ENCODE assay signal across 9 cellular contexts in genomic region chr2:231489990-231490389, GRCh38. TPM values are rescaled to one million over a fixed set of nuclear protein-coding genes. Genes with fewer than 3 reads are reported as not detected.
DNase-seq lines count a peak whose midpoint lies in the region; ATAC-seq, FAIRE-seq and TF ChIP-seq lines count a peak whose summit lies in the region.
"Had no signal": no experiment of that assay in that cellular context is flagged by ENCODE, and none has a peak within 500 bp of the region (broad histone marks: within the 10 kb centered on the region; RNA-seq: fewer than 3 reads in every experiment).

No MANE protein-coding gene starts in this region.

- H3K4me3 ChIP-seq in SK-N-SH (ENCODE audit: low read depth in 2 of 2, low read length in 1 of 2) (no peak overlapping the region), KMS-11 (IDR thresholded peaks at IDR 0.05; ENCODE audit: insufficient read depth, low read depth, low read length) (no peak overlapping the region), K562 (no peak overlapping the region)

- no peaks in the 10 kb centered on the region for H3K36me3 ChIP-seq in SK-N-SH (replicated peaks in 1 of 2; ENCODE audit: control insufficient read depth in 1 of 2, insufficient read depth in 2 of 2, low read length in 1 of 2)
- H3K36me3 ChIP-seq in KMS-11 (ENCODE audit: insufficient read depth), result no peaks in the 10 kb centered on the region
- H3K36me3 ChIP-seq in K562 (ENCODE audit: control insufficient read depth, insufficient read depth, low read length), result no peaks in the 10 kb centered on the region

- H3F3A ChIP-seq in SK-N-SH (replicated peaks; ENCODE audit: insufficient read depth), result no peaks in the 10 kb centered on the region

- H2AFZ ChIP-seq in SK-N-SH (ENCODE audit: low read depth) (no peak overlapping the region), KMS-11 (ENCODE audit: low read depth) (no peak overlapping the region), K562 (ENCODE audit: low read depth, low read length) (no peak overlapping the region)

- H3K27ac ChIP-seq in SK-N-SH (ENCODE audit: low read depth in 2 of 2, low read length in 1 of 2) (no peak overlapping the region), KMS-11 (no peak overlapping the region), K562 (ENCODE audit: extremely low read depth, low read depth, low read length) (no peak overlapping the region)

- TF ChIP-seq RAD21 in SK-N-SH (IDR thresholded peaks at IDR 0.05; ENCODE audit: low read length) (no peak), K562 (CRISPR knock-in tag; conservative IDR thresholded peaks at IDR 0.05 in 1 of 2, IDR thresholded peaks at IDR 0.05 in 1 of 2) (peak in 1 of 2 experiments; percentile 53; a peak in 2 of 4 replicates)

- TF ChIP-seq CTCF in SK-N-SH (IDR thresholded peaks at IDR 0.05) (peak; percentile 27; the same call in 1 of the 2 replicates), KMS-11 (conservative IDR thresholded peaks at IDR 0.05; ENCODE audit: low read depth, low read length) (0 out of 2 replicates have a peak, but pooled peaks have one; percentile 25), K562 (IDR thresholded peaks at IDR 0.05 in 2 of 3, conservative IDR thresholded peaks at IDR 0.05 in 1 of 3; ENCODE audit: insufficient read depth in 2 of 3, low read depth in 1 of 3, low read length in 3 of 3) (peak; percentile 45 to 48 (median 46); a peak in 4 of 6 replicates)

- TF ChIP-seq EP300 in SK-N-SH (IDR thresholded peaks at IDR 0.05; ENCODE audit: borderline replicate concordance in 1 of 2, low read depth in 1 of 2, low read length in 1 of 2) (no peak), K562 (IDR thresholded peaks at IDR 0.05; ENCODE audit: low read length) (no peak)

- no peaks in the 10 kb centered on the region for H3K9me1 ChIP-seq in K562 (ENCODE audit: control insufficient read depth, insufficient read depth, low read length)

- no peak for FAIRE-seq in K562 (lab: Jason Lieb, UNC)

- in situ Hi-C loops in K562 (cut with MboI), result no loop called here

- whole genome bisulfite sequencing in SK-N-SH (ENCODE audit: low lambda C conversion rate), result 90% methylated on average over 14 of the region's 14 CpGs
- 46% methylated on average over 11 of the region's 14 CpGs for WGBS in K562 (ENCODE audit: insufficient coverage, low coverage, missing lambda C conversion rate)

- no peaks in the 10 kb centered on the region for H4K20me1 ChIP-seq in SK-N-SH (ENCODE audit: insufficient read depth)
- H4K20me1 ChIP-seq in KMS-11 (ENCODE audit: insufficient read depth), result no peaks in the 10 kb centered on the region
- no peaks in the 10 kb centered on the region for H4K20me1 ChIP-seq in K562 (replicated peaks; ENCODE audit: control insufficient read depth, insufficient read depth, low read length)

- DNase-seq in SK-N-SH (no peak), K562 (ENCODE audit: extremely low read depth in 1 of 4, low spot score in 3 of 4) (peak in 1 of 4 experiments; percentile 22), posterior cingulate gyrus (peak in 6 of 10 donors; percentile 26 to 90 (median 58)), NK-92 (lab: John Stamatoyannopoulos, UW; ENCODE audit: unreplicated experiment) (no peak), LoVo (ENCODE audit: low spot score) (no peak)

- no peaks in the 10 kb centered on the region for H3K9me2 ChIP-seq in SK-N-SH

- no peaks in the 10 kb centered on the region for H3K4me1 ChIP-seq in SK-N-SH (ENCODE audit: control insufficient read depth in 1 of 2, insufficient read depth in 2 of 2, low read depth in 1 of 2, low read length in 1 of 2)
- peaks cover 8% of the 10 kb centered on the region for H3K4me1 ChIP-seq in KMS-11 (ENCODE audit: low read depth, poor library complexity, severe bottlenecking)
- no peaks in the 10 kb centered on the region for H3K4me1 ChIP-seq in K562 (replicated peaks in 1 of 2; ENCODE audit: control insufficient read depth in 2 of 2, insufficient read depth in 2 of 2, low read length in 2 of 2)

- H3K9me3 ChIP-seq in SK-N-SH (no peaks in the 10 kb centered on the region), K562 (replicated peaks; ENCODE audit: control insufficient read depth, insufficient read depth, low read depth, low read length) (no peaks in the 10 kb centered on the region)

- POLR2A ChIA-PET in SK-N-SH (lab: Yijun Ruan, JAX) (no interaction called here), K562 (lab: Yijun Ruan, JAX) (interaction anchor here (0.6 kb wide), 1 partner anchor 250 kb away, joined by 3 read pairs; no protein-coding TSS in a partner anchor)

- BruUV-seq in K562 (replicated peaks; lab: Mats Ljungman, UMichigan), result no TSS peak

- intact Hi-C loops in K562 (cut with micrococcal nuclease), result loop anchor here (2.0 kb wide), 1 partner anchor 263 kb away; no protein-coding TSS in a partner anchor
- intact Hi-C loops in posterior cingulate gyrus (cut with DNase I), result no loop called here

- CTCF ChIA-PET in SK-N-SH (lab: Yijun Ruan, JAX), result interaction anchor here (1.4 to 2.2 kb wide), 3 partner anchors 8 to 68 kb away, joined by 3 to 8 read pairs (median 6); no protein-coding TSS in a partner anchor
- CTCF ChIA-PET in K562 (lab: Yijun Ruan, JAX; ENCODE audit: low intra/inter-chr PET ratio), result no interaction called here

- H3K79me2 ChIP-seq in SK-N-SH (ENCODE audit: insufficient read depth) (no peaks in the 10 kb centered on the region), KMS-11 (ENCODE audit: insufficient read depth, low read depth) (no peaks in the 10 kb centered on the region), K562 (ENCODE audit: control insufficient read depth, insufficient read depth, low read length) (no peaks in the 10 kb centered on the region)

- ATAC-seq in SK-N-SH treated with all-trans-retinoic acid at 6 μM for 48 hours (no peak), K562 (peak; percentile 61; the same call in 2 of the 3 replicates)
- no peak for ATAC-seq in activated CD4-positive, CD25-positive, alpha-beta regulatory T cell treated with anti-CD3 and anti-CD28 coated beads, Interleukin-2, amount 50 U/mL, for 24 hours
- ATAC-seq: sciatic nerve had no signal

- H3K4me2 ChIP-seq in SK-N-SH, result no peak overlapping the region
- H3K4me2 ChIP-seq in KMS-11, result no peak overlapping the region
- H3K4me2 ChIP-seq in K562 (ENCODE audit: insufficient read depth, low read length), result no peak overlapping the region

- TF ChIP-seq POLR2A in K562 (conservative IDR thresholded peaks at IDR 0.05), result no peak

- H3K9ac ChIP-seq in SK-N-SH (no peak overlapping the region), KMS-11 (no peak overlapping the region), K562 (ENCODE audit: insufficient read depth in 1 of 2, low read depth in 2 of 2, low read length in 2 of 2) (no peak overlapping the region)

- H3K27me3 ChIP-seq in SK-N-SH (ENCODE audit: insufficient read depth), result no peaks in the 10 kb centered on the region
- no peaks in the 10 kb centered on the region for H3K27me3 ChIP-seq in KMS-11 (ENCODE audit: insufficient read depth, low read depth)
- H3K27me3 ChIP-seq in K562 (ENCODE audit: control insufficient read depth in 2 of 2, insufficient read depth in 2 of 2, low read length in 2 of 2), result no peaks in the 10 kb centered on the region

TF ChIP-seq in SK-N-SH, 30 proteins besides CTCF, POLR2A, EP300 and RAD21 (continues in another document):
- TF ChIP-seq POLR2AphosphoS5 (IDR thresholded peaks at IDR 0.05; ENCODE audit: low read depth, low read length), result no peak

TF ChIP-seq in SK-N-SH treated with all-trans-retinoic acid at 6 μM for 48 hours, 23 proteins besides CTCF, POLR2A, EP300 and RAD21 (continues in another document):
- no peak for TF ChIP-seq CSDC2 (CRISPR knock-in tag; IDR thresholded peaks at IDR 0.05)

RNA-seq across cellular contexts. Expression of gene NCL, which starts 25.7 kb away (rescaled TPM):
- 256 and 285 TPM in 2 replicates for polyA plus RNA-seq in SK-N-SH (2012; rRNA removed)
- polyA plus RNA-seq in SK-N-SH (2012; cell fraction: cytosol; rRNA removed), result 363 and 421 TPM in 2 replicates
- polyA plus RNA-seq in SK-N-SH (2012; cell fraction: nucleus; rRNA removed), result 77.5 and 158 TPM in 2 replicates
- total RNA-seq in K562 (2011; cell fraction: chromatin; rRNA removed; ENCODE audit: low replicate concordance), result 134 and 401 TPM in 2 replicates
- total RNA-seq in K562 (2011; cell fraction: nucleolus; rRNA removed), result 48.9 and 57.2 TPM in 2 replicates
- 121 and 139 TPM in 2 replicates for total RNA-seq in K562 (2011; cell fraction: nucleoplasm; rRNA removed)
- total RNA-seq in K562 (2014; rRNA removed), result 327 and 460 TPM in 2 replicates
- total RNA-seq in K562 (2014; rRNA removed; fragmentation: Illumina TruSeq; extraction: Trizol), result 463 and 510 TPM in 2 replicates
- total RNA-seq in K562 (2015; rRNA removed; fragmentation: Illumina TruSeq; extraction: Trizol), result 315 and 361 TPM in 2 replicates
- 530 and 589 TPM in 2 replicates for total RNA-seq in K562 (2021)
- polyA plus RNA-seq in K562 (2011; rRNA removed), result 130 and 194 TPM in 2 replicates
- 35.3 and 59.4 TPM in 2 replicates for polyA plus RNA-seq in K562 (2011; cell fraction: cytosol; rRNA removed)
- 92.8 and 111 TPM in 2 replicates for polyA plus RNA-seq in K562 (2011; cell fraction: nucleus; rRNA removed)
- polyA plus RNA-seq in K562 (2012), result 251 and 327 TPM in 2 replicates
- 609 and 732 TPM in 2 replicates for polyA plus RNA-seq in K562 (2014; fragmentation: Illumina TruSeq; extraction: Trizol)
- polyA plus RNA-seq in K562 (2014; fragmentation: Nextera tagmentation; extraction: Ambion mirVana), result 10 to 100 TPM; 80.9 to 92.9 TPM
- polyA plus RNA-seq in K562 (2014; rRNA removed), result 440 and 520 TPM in 2 replicates
- polyA minus RNA-seq in K562 (2011; rRNA and poly(A)+ RNA removed), result 335 and 337 TPM in 2 replicates
- polyA minus RNA-seq in K562 (2011; cell fraction: cytosol; rRNA and poly(A)+ RNA removed), result 118 and 138 TPM in 2 replicates
- 47.0 and 106 TPM in 2 replicates for polyA minus RNA-seq in K562 (2011; cell fraction: nucleus; rRNA and poly(A)+ RNA removed)

RNA-seq across cellular contexts. Expression of gene NMUR1, which starts 40.3 kb away (rescaled TPM):
- polyA plus RNA-seq in SK-N-SH (2012; rRNA removed) (not detected in 2 replicates), K562 (2011; rRNA removed) (0.15 and 0.19 TPM in 2 replicates), K562 (2014; fragmentation: Illumina TruSeq; extraction: Trizol) (0.15 and 0.21 TPM in 2 replicates), K562 (2014; fragmentation: Nextera tagmentation; extraction: Ambion mirVana) (under 1 TPM; 0.01 to 0.06 TPM), K562 (2014; rRNA removed) (0.12 and 0.15 TPM in 2 replicates)
- 0.01 TPM in 1 of 2 replicates, not detected in the other for polyA plus RNA-seq in SK-N-SH (2012; cell fraction: cytosol; rRNA removed)
- polyA plus RNA-seq in SK-N-SH (2012; cell fraction: nucleus; rRNA removed), result not detected in 2 replicates
- 0.35 and 0.83 TPM in 2 replicates for total RNA-seq in K562 (2011; cell fraction: chromatin; rRNA removed; ENCODE audit: low replicate concordance)
- total RNA-seq in K562 (2011; cell fraction: nucleolus; rRNA removed), result 0.53 and 0.83 TPM in 2 replicates
- 0.51 and 0.61 TPM in 2 replicates for total RNA-seq in K562 (2011; cell fraction: nucleoplasm; rRNA removed)
- total RNA-seq in K562 (2014; rRNA removed) (0.05 and 0.20 TPM in 2 replicates), K562 (2014; rRNA removed; fragmentation: Illumina TruSeq; extraction: Trizol) (0.07 and 0.16 TPM in 2 replicates), K562 (2015; rRNA removed; fragmentation: Illumina TruSeq; extraction: Trizol) (0.08 and 0.18 TPM in 2 replicates), K562 (2021) (0.27 and 0.34 TPM in 2 replicates)
- polyA plus RNA-seq in K562 (2011; cell fraction: cytosol; rRNA removed), result 0.16 and 0.32 TPM in 2 replicates
- 0.48 and 0.51 TPM in 2 replicates for polyA plus RNA-seq in K562 (2011; cell fraction: nucleus; rRNA removed)
- 0.38 and 0.71 TPM in 2 replicates for polyA plus RNA-seq in K562 (2012)
- polyA minus RNA-seq in K562 (2011; rRNA and poly(A)+ RNA removed), result 0.06 TPM in 1 of 2 replicates, not detected in the other
- polyA minus RNA-seq in K562 (2011; cell fraction: cytosol; rRNA and poly(A)+ RNA removed), result not detected in 2 replicates
- polyA minus RNA-seq in K562 (2011; cell fraction: nucleus; rRNA and poly(A)+ RNA removed), result 0.11 and 0.13 TPM in 2 replicates

Comparison
In these comparisons a context has a peak if more than half of its experiments do, and no peak if none do; other contexts are left out.
1. DNase-seq: peak in posterior cingulate gyrus (6 of 10); none in SK-N-SH (single experiment), NK-92 (single experiment) and LoVo (single experiment).
2. Of the 27 proteins assayed by ChIP-seq in both K562 and SK-N-SH: peak only in K562: ZBTB33; only in SK-N-SH: none; in both: CTCF; in neither: 24; mixed calls (peak in some experiments, not most) for 1.
3. Peak in every context shown above with its lines, with median percentiles within 50 percentile points of each other: CTCF ChIP-seq.